ENCODE assay signal across 25 cellular contexts in genomic region chr7:83305027-83305426, GRCh38.
DNase-seq lines count a peak whose midpoint lies in the region; ATAC-seq, FAIRE-seq and TF ChIP-seq lines count a peak whose summit lies in the region.
"Had no signal": no experiment of that assay in that cellular context is flagged by ENCODE, and none has a peak within 500 bp of the region (broad histone marks: within the 10 kb centered on the region; RNA-seq: fewer than 3 reads in every experiment).

No MANE protein-coding gene starts in this region.

- dilution Hi-C loops in IMR-90 (cut with HindIII; ENCODE audit: low sequenced_read_pairs, unreplicated experiment), result no loop called here

- H3K4me3 ChIP-seq in IMR-90 (ENCODE audit: insufficient read depth, low read depth, low read length), result no peak overlapping the region
- H3K4me3 ChIP-seq in H1 (ENCODE audit: extremely low read depth in 1 of 4, insufficient read depth in 2 of 4, low read depth in 3 of 4, low read length in 4 of 4), result no peak overlapping the region
- no peak overlapping the region for H3K4me3 ChIP-seq in suprapubic skin
- no peak overlapping the region for H3K4me3 ChIP-seq in HepG2 (replicated peaks in 1 of 3; ENCODE audit: insufficient read depth in 1 of 3, low read depth in 2 of 3, low read length in 3 of 3)
- H3K4me3 ChIP-seq: GM12878, GM23338, K562 had no signal

- H2BK15ac ChIP-seq in IMR-90 (ENCODE audit: low read depth, low read length) (no peak overlapping the region), H1 (ENCODE audit: low read length) (no peak overlapping the region)

- H3K4ac ChIP-seq in IMR-90 (ENCODE audit: low read depth, low read length) (no peak overlapping the region), H1 (replicated peaks; ENCODE audit: insufficient read length, low read depth, low read length) (no peak overlapping the region)

- H3K9ac ChIP-seq in IMR-90 (ENCODE audit: low read depth, low read length) (no peak overlapping the region), H1 (replicated peaks in 1 of 4; ENCODE audit: extremely low read depth in 1 of 4, low read depth in 3 of 4, low read length in 3 of 4) (no peak overlapping the region), HepG2 (ENCODE audit: insufficient read depth, low read depth, low read length) (no peak overlapping the region)

- H3K4me1 ChIP-seq in IMR-90 (ENCODE audit: control insufficient read depth, insufficient read depth, low read length), result no peaks in the 10 kb centered on the region
- no peaks in the 10 kb centered on the region for H3K4me1 ChIP-seq in H1 (replicated peaks in 1 of 4; ENCODE audit: control insufficient read depth in 3 of 4, insufficient read depth in 4 of 4, low read length in 3 of 4)
- H3K4me1 ChIP-seq in suprapubic skin, result no peaks in the 10 kb centered on the region
- no peaks in the 10 kb centered on the region for H3K4me1 ChIP-seq in HepG2 (ENCODE audit: insufficient read depth, low read length)

- TF ChIP-seq EP300 in H1 (IDR thresholded peaks at IDR 0.05; ENCODE audit: borderline replicate concordance in 1 of 2, low read depth in 2 of 2, low read length in 2 of 2) (no peak), suprapubic skin (IDR thresholded peaks at IDR 0.05) (no peak), HepG2 (IDR thresholded peaks at IDR 0.05; ENCODE audit: low read depth in 2 of 2, low read length in 2 of 2) (no peak), HepG2 (CRISPR knock-in tag; IDR thresholded peaks at IDR 0.05; ENCODE audit: borderline replicate concordance) (no peak)

- H3K79me2 ChIP-seq in H1 (ENCODE audit: control insufficient read depth in 1 of 2, insufficient read depth in 2 of 2, low read length in 2 of 2) (no peaks in the 10 kb centered on the region), HepG2 (ENCODE audit: insufficient read depth, low read length) (no peaks in the 10 kb centered on the region)

- H3K18ac ChIP-seq in IMR-90 (ENCODE audit: low read depth, low read length) (no peak overlapping the region), H1 (ENCODE audit: extremely low read depth, low read length) (no peak overlapping the region)

- ATAC-seq in IMR-90 (ENCODE audit: low read depth) (no peak), HG03108 (IDR thresholded peaks at IDR 0.05; ENCODE audit: unreplicated experiment) (no peak), HepG2 (no peak)
- ATAC-seq: GM12878, GM23338, HCT116, K562 had no signal

- H2AK5ac ChIP-seq in IMR-90 (ENCODE audit: low read depth, low read length), result no peak overlapping the region
- H2AK5ac ChIP-seq in H1 (ENCODE audit: low read depth, low read length), result no peak overlapping the region

- POLR2A ChIA-PET in IMR-90 (lab: Charles Lee; ENCODE audit: unreplicated experiment), result no interaction called here
- POLR2A ChIA-PET in H1 (lab: Charles Lee; ENCODE audit: partially characterized antibody), result no interaction called here
- POLR2A ChIA-PET in HepG2 (lab: Yijun Ruan, JAX), result no interaction called here

- H4K91ac ChIP-seq in IMR-90 (ENCODE audit: insufficient read depth, low read depth, low read length) (no peak overlapping the region), H1 (replicated peaks; ENCODE audit: insufficient read length, low read length) (no peak overlapping the region)

- CTCF ChIA-PET in IMR-90 (lab: Yijun Ruan, JAX) (interaction anchor here (0.7 kb wide), 1 partner anchor 502 kb away, joined by 3 read pairs; no protein-coding TSS in a partner anchor), H1 (lab: Charles Lee; ENCODE audit: partially characterized antibody) (interaction anchor here (0.6 kb wide), 1 partner anchor 47 kb away, joined by 4 read pairs; no protein-coding TSS in a partner anchor), HepG2 (lab: Yijun Ruan, JAX; ENCODE audit: low intra/inter-chr PET ratio, low total read pairs) (no interaction called here)

- H3K4me2 ChIP-seq in IMR-90 (ENCODE audit: low read depth, low read length), result no peak overlapping the region
- no peak overlapping the region for H3K4me2 ChIP-seq in H1 (ENCODE audit: insufficient read depth in 1 of 2, low read depth in 2 of 2, low read length in 2 of 2)
- H3K4me2 ChIP-seq in HepG2 (ENCODE audit: low read depth, low read length), result no peak overlapping the region
- H3K4me2 ChIP-seq: GM23338 had no signal

- H4K5ac ChIP-seq in IMR-90 (ENCODE audit: low read depth, low read length) (no peak overlapping the region), H1 (ENCODE audit: insufficient read length, low read depth, low read length) (no peak overlapping the region)

- intact Hi-C loops in IMR-90 (cut with micrococcal nuclease) (no loop called here), HepG2 (cut with micrococcal nuclease; ENCODE audit: unreplicated experiment) (no loop called here)

- TF ChIP-seq POLR2A in IMR-90 (IDR thresholded peaks at IDR 0.05; ENCODE audit: low read depth, low read length), result no peak
- no peak for TF ChIP-seq POLR2A in H1 (IDR thresholded peaks at IDR 0.05; ENCODE audit: control extremely low read depth in 1 of 2, low read depth in 2 of 2, low read length in 2 of 2)
- TF ChIP-seq POLR2A in suprapubic skin (IDR thresholded peaks at IDR 0.05), result no peak
- no peak for TF ChIP-seq POLR2A in HepG2 (IDR thresholded peaks at IDR 0.05; ENCODE audit: insufficient read depth in 1 of 2, low read depth in 2 of 2, low read length in 2 of 2)

- DNase-seq in IMR-90 (no peak), SK-N-DZ (ENCODE audit: low spot score) (peak; percentile 41), H1 (ENCODE audit: low read depth in 1 of 2, low spot score in 2 of 2) (no peak), suprapubic skin (ENCODE audit: low spot score in 2 of 2) (no peak), HuH-7.5 (ENCODE audit: low spot score) (no peak), HepG2 (ENCODE audit: low spot score) (no peak)
- DNase-seq: ACHN; BE2C; C1 segment of cervical spinal cord; CD4-positive, CD25-positive, alpha-beta regulatory T cell; CD8-positive, alpha-beta memory T cell; COR-L47; DMS 273 treated with DMSO at 0.1 percent for 48 hours; DMS53; DND-41; EL; H7; HFFc6 had no signal

- H2BK12ac ChIP-seq in H1 (ENCODE audit: low read depth, low read length), result no peak overlapping the region

- no peak overlapping the region for H2BK20ac ChIP-seq in IMR-90 (ENCODE audit: low read depth, low read length)
- no peak overlapping the region for H2BK20ac ChIP-seq in H1 (ENCODE audit: low read length)

- BruUV-seq in IMR-90 (replicated peaks; lab: Mats Ljungman, UMichigan) (no TSS peak), HepG2 (replicated peaks; lab: Mats Ljungman, UMichigan) (no TSS peak)

- no peak overlapping the region for H2AFZ ChIP-seq in IMR-90 (replicated peaks; ENCODE audit: low read length, poor library complexity)
- H2AFZ ChIP-seq in H1 (ENCODE audit: low read length), result no peak overlapping the region
- H2AFZ ChIP-seq in HepG2 (ENCODE audit: low read length), result no peak overlapping the region
- H2AFZ ChIP-seq: GM23338 had no signal

- H3K23ac ChIP-seq in IMR-90 (ENCODE audit: low read depth, low read length) (no peak overlapping the region), H1 (ENCODE audit: insufficient read length) (no peak overlapping the region)

- TF ChIP-seq RAD21 in IMR-90 (IDR thresholded peaks at IDR 0.05; ENCODE audit: low read length) (no peak), H1 (IDR thresholded peaks at IDR 0.05 in 1 of 2, conservative IDR thresholded peaks at IDR 0.05 in 1 of 2; ENCODE audit: low read depth in 2 of 2, low read length in 2 of 2) (no peak), HepG2 (CRISPR knock-in tag; IDR thresholded peaks at IDR 0.05) (no peak)

- H3K9me3 ChIP-seq in IMR-90 (ENCODE audit: control insufficient read depth, insufficient read depth, low read length) (no peaks in the 10 kb centered on the region), H1 (ENCODE audit: insufficient read depth in 2 of 2, low read depth in 1 of 2, low read length in 1 of 2) (no peaks in the 10 kb centered on the region), suprapubic skin (no peaks in the 10 kb centered on the region), HepG2 (ENCODE audit: low read length) (no peaks in the 10 kb centered on the region)
- H3K9me3 ChIP-seq: BE2C had no signal

- no peak for TF ChIP-seq CTCF in IMR-90 (conservative IDR thresholded peaks at IDR 0.05; ENCODE audit: low read depth, low read length)
- no peak for TF ChIP-seq CTCF in H1 (IDR thresholded peaks at IDR 0.05; ENCODE audit: control extremely low read depth in 1 of 3, insufficient read depth in 1 of 3, low read depth in 1 of 3, low read length in 3 of 3)
- no peak for TF ChIP-seq CTCF in suprapubic skin (IDR thresholded peaks at IDR 0.05)
- TF ChIP-seq CTCF in HepG2 (CRISPR knock-in tag; IDR thresholded peaks at IDR 0.05), result no peak

- no peak overlapping the region for H3K27ac ChIP-seq in IMR-90 (ENCODE audit: insufficient read depth, low read length)
- no peak overlapping the region for H3K27ac ChIP-seq in H1 (ENCODE audit: low read depth, low read length)
- peak overlapping the region; percentile 45 for H3K27ac ChIP-seq in suprapubic skin
- no peak overlapping the region for H3K27ac ChIP-seq in HepG2 (ENCODE audit: extremely low read length, insufficient read depth, low read length)

- H2BK5ac ChIP-seq in IMR-90 (ENCODE audit: low read depth, low read length, poor library complexity, severe bottlenecking) (no peak overlapping the region), H1 (ENCODE audit: low read depth, low read length) (no peak overlapping the region)

- H3K79me1 ChIP-seq in IMR-90 (ENCODE audit: low read depth in 1 of 2, low read length in 2 of 2) (no peaks in the 10 kb centered on the region), H1 (ENCODE audit: low read depth, low read length) (no peaks in the 10 kb centered on the region)

- H4K20me1 ChIP-seq in IMR-90 (ENCODE audit: insufficient read depth, low read length) (no peaks in the 10 kb centered on the region), H1 (replicated peaks in 1 of 2; ENCODE audit: control insufficient read depth in 1 of 2, insufficient read depth in 2 of 2, low read length in 2 of 2) (no peaks in the 10 kb centered on the region), HepG2 (ENCODE audit: insufficient read depth, low read length) (no peaks in the 10 kb centered on the region)

- FAIRE-seq in H1 (lab: Jason Lieb, UNC), result no peak
- FAIRE-seq in HepG2 (lab: Jason Lieb, UNC), result no peak
- FAIRE-seq: A204.1, GM12878, HTR-8/SVneo, K562 had no signal

- in situ Hi-C loops in IMR-90 (cut with MboI; ENCODE audit: low sequenced_read_pairs) (no loop called here), HepG2 (cut with HindIII; ENCODE audit: extremely low pct_ligation_motif_present, low pct_unique_long_range_greater_than_20kb) (no loop called here)

- H3K56ac ChIP-seq in IMR-90 (ENCODE audit: extremely low read depth, insufficient read depth, low read length) (no peak overlapping the region), H1 (replicated peaks; ENCODE audit: insufficient read length, low read depth, low read length) (no peak overlapping the region)

- WGBS in IMR-90 (ENCODE audit: extremely low coverage in 2 of 2, insufficient read length in 1 of 2), 2 experiments, result no CpG with 5 or more reads among the region's 5 CpGs
- 94% methylated on average over 5 of the region's 5 CpGs; no CpG with 5 or more reads in 1 of the 2 experiments for WGBS in H1 (ENCODE audit: extremely low coverage in 1 of 2, insufficient coverage in 1 of 2, insufficient read length in 1 of 2, insufficient replicate concordance in 2 of 2, low coverage in 1 of 2, low lambda C conversion rate in 2 of 2, missing lambda C conversion rate in 1 of 2), 2 experiments
- WGBS in suprapubic skin, result 83% methylated on average over 5 of the region's 5 CpGs
- WGBS in HepG2 (ENCODE audit: low lambda C conversion rate), result 58% methylated on average over 5 of the region's 5 CpGs

- no peak overlapping the region for H2AK9ac ChIP-seq in IMR-90 (replicated peaks; ENCODE audit: low read depth, low read length, poor library complexity)

- H3K36me3 ChIP-seq in IMR-90 (ENCODE audit: control insufficient read depth, insufficient read depth, low read length), result no peaks in the 10 kb centered on the region
- H3K36me3 ChIP-seq in H1 (ENCODE audit: control insufficient read depth in 2 of 4, insufficient read depth in 4 of 4, low read length in 3 of 4), result no peaks in the 10 kb centered on the region
- H3K36me3 ChIP-seq in suprapubic skin, result no peaks in the 10 kb centered on the region
- H3K36me3 ChIP-seq in HepG2 (replicated peaks in 1 of 2; ENCODE audit: control insufficient read depth in 1 of 2, insufficient read depth in 2 of 2, low read length in 2 of 2), result no peaks in the 10 kb centered on the region
- H3K36me3 ChIP-seq: BE2C had no signal

- H2BK120ac ChIP-seq in IMR-90 (ENCODE audit: low read depth, low read length) (no peak overlapping the region), H1 (replicated peaks; ENCODE audit: low read depth, low read length) (no peak overlapping the region)

- H3K9me1 ChIP-seq in IMR-90 (ENCODE audit: insufficient read depth, low read length), result no peaks in the 10 kb centered on the region

- no peaks in the 10 kb centered on the region for H3K27me3 ChIP-seq in IMR-90 (ENCODE audit: control insufficient read depth, insufficient read depth, low read length)
- H3K27me3 ChIP-seq in H1 (replicated peaks in 1 of 4; ENCODE audit: control insufficient read depth in 3 of 4, extremely low read depth in 1 of 4, insufficient read depth in 3 of 4, low read length in 3 of 4), result no peaks in the 10 kb centered on the region
- H3K27me3 ChIP-seq in suprapubic skin, result no peaks in the 10 kb centered on the region
- H3K27me3 ChIP-seq in HepG2 (ENCODE audit: control insufficient read depth in 1 of 2, insufficient read depth in 2 of 2, low read length in 2 of 2), result no peaks in the 10 kb centered on the region
- H3K27me3 ChIP-seq: BE2C had no signal

- H4K8ac ChIP-seq in IMR-90 (ENCODE audit: low read depth in 2 of 2, low read length in 2 of 2) (no peak overlapping the region), H1 (ENCODE audit: extremely low read depth, insufficient read depth, low read length) (no peak overlapping the region)

- no peaks in the 10 kb centered on the region for H3K23me2 ChIP-seq in H1 (ENCODE audit: low read depth, low read length)

- H3K14ac ChIP-seq in IMR-90 (replicated peaks; ENCODE audit: low read depth, low read length), result no peak overlapping the region
- no peak overlapping the region for H3K14ac ChIP-seq in H1 (ENCODE audit: insufficient read length)
